21 cellular contexts compared by ENCODE assay signal in the genomic region with DNA sequence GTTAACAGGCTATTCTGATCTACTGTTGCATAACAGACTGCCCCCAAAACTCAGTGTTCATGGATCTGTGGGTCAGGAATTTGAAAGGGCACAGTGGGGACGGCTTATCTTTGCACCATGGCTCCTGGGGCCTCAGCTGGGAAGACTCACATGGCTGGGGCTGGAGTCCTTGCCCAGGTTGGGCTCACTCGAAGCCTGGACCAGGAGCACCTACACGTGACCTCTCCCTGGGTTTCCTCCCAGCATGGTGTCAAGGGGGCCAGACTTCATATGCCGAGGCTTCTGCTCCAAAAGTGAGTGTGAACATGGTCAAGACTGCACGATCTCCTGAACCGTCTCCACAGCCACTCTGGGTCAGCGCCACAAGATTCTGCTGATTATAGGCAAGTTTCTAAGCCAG. TPM values are rescaled to one million over a fixed set of nuclear protein-coding genes. Genes with fewer than 3 reads are reported as not detected.
A peak's percentile ranks its signal among the peaks of the same experiment; 100 is the strongest.
DNase-seq lines count a peak whose midpoint lies in the region; ATAC-seq and TF ChIP-seq lines count a peak whose summit lies in the region.
"Had no signal": no experiment of that assay in that cellular context is flagged by ENCODE, and none has a peak within 500 bp of the region (broad histone marks: within the 10 kb centered on the region; RNA-seq: fewer than 3 reads in every experiment).

No MANE protein-coding gene starts in this region.

- no peak overlapping the region for H2BK12ac ChIP-seq in H9 (ENCODE audit: insufficient read length, low read depth, low read length)

- H3K4me3 ChIP-seq in right cardiac atrium (ENCODE audit: low read length) (no peak overlapping the region), sigmoid colon (no peak overlapping the region), gastrocnemius medialis (no peak overlapping the region)
- H3K4me3 ChIP-seq: A549, GM12878 had no signal

- no peak overlapping the region for H3K4me2 ChIP-seq in H9 (ENCODE audit: insufficient read depth, insufficient read length, low read length)
- H3K4me2 ChIP-seq: A549 had no signal

- no peak overlapping the region for H3K27ac Mint-ChIP-seq in H9
- H3K27ac Mint-ChIP-seq: CD14-positive monocyte; CD4-positive, alpha-beta memory T cell; IgD-negative memory B cell had no signal

- no peak overlapping the region for H4K5ac ChIP-seq in H9 (ENCODE audit: insufficient read length, low read depth, low read length)

- peaks cover 29 to 45% of the 10 kb centered on the region in 2 experiments for H3K4me1 Mint-ChIP-seq in H9
- H3K4me1 Mint-ChIP-seq: CD14-positive monocyte; CD4-positive, alpha-beta memory T cell; IgD-negative memory B cell had no signal

- TF ChIP-seq CTCF in H9 (conservative IDR thresholded peaks at IDR 0.05) (no peak), sigmoid colon (IDR thresholded peaks at IDR 0.05) (no peak), gastrocnemius medialis (IDR thresholded peaks at IDR 0.05 in 4 of 5, conservative IDR thresholded peaks at IDR 0.05 in 1 of 5) (no peak)

- no peaks in the 10 kb centered on the region; a peak in 2 of 5 replicates for H3K9me3 Mint-ChIP-seq in H9
- H3K9me3 Mint-ChIP-seq: IgD-negative memory B cell had no signal

- no peak overlapping the region for H3K14ac ChIP-seq in H9 (ENCODE audit: insufficient read depth, low read length)

- no peaks in the 10 kb centered on the region for H3K23me2 ChIP-seq in H9 (ENCODE audit: insufficient read length, low read depth, low read length, poor library complexity, severe bottlenecking)

- H3K4me1 ChIP-seq in right cardiac atrium (ENCODE audit: control insufficient read depth, insufficient read depth, low read length) (peaks cover 7% of the 10 kb centered on the region), H9 (ENCODE audit: insufficient read depth, low read length) (peaks cover 2% of the 10 kb centered on the region; the same call in 1 of the 2 replicates), sigmoid colon (no peaks in the 10 kb centered on the region), gastrocnemius medialis (no peaks in the 10 kb centered on the region)
- H3K4me1 ChIP-seq: A549 had no signal

- intact Hi-C loops in Right ventricle myocardium superior (cut with DNase I): no loop called here
- intact Hi-C loops in right cardiac atrium (cut with DNase I): no loop called here
- intact Hi-C loops in sigmoid colon (cut with DNase I): no loop called here
- intact Hi-C loops in gastrocnemius medialis (cut with DNase I; ENCODE audit: low total_unique reads): no loop called here

- no peak overlapping the region for H2BK20ac ChIP-seq in H9 (ENCODE audit: low read depth, low read length, poor library complexity, severe bottlenecking)

- no peaks in the 10 kb centered on the region for H4K20me1 ChIP-seq in H9 (ENCODE audit: control insufficient read depth, insufficient read depth, insufficient read length)

- no peak overlapping the region for H4K8ac ChIP-seq in H9 (replicated peaks; ENCODE audit: insufficient read length, low read depth, low read length)

- peaks cover 3% of the 10 kb centered on the region; the same call in 1 of the 2 replicates for H3K27me3 Mint-ChIP-seq in H9 (ENCODE audit: low read depth)

- no peaks in the 10 kb centered on the region for H3K27me3 ChIP-seq in right cardiac atrium (ENCODE audit: control insufficient read depth, insufficient read depth)
- no peaks in the 10 kb centered on the region for H3K27me3 ChIP-seq in H9 (ENCODE audit: insufficient read depth, low read length)
- peaks cover 0 to 22% (median 0%) of the 10 kb centered on the region in 3 donors for H3K27me3 ChIP-seq in sigmoid colon
- peaks cover 0 to 3% (median 0%) of the 10 kb centered on the region in 3 donors for H3K27me3 ChIP-seq in gastrocnemius medialis

- H2BK120ac ChIP-seq in H9 (ENCODE audit: low read depth, low read length, poor library complexity, severe bottlenecking): no peak overlapping the region

- in situ Hi-C loops in gastrocnemius medialis (cut with MboI; ENCODE audit: low sequenced_read_pairs in 4 of 4): loop anchor here in 1 of 4 donors (25.0 kb wide), 1 partner anchor 94 kb away; no protein-coding TSS in a partner anchor

- no peak for TF ChIP-seq POLR2A in sigmoid colon (IDR thresholded peaks at IDR 0.05)
- TF ChIP-seq POLR2A in gastrocnemius medialis (IDR thresholded peaks at IDR 0.05): no peak

- H3K36me3 ChIP-seq in sigmoid colon (no peaks in the 10 kb centered on the region), gastrocnemius medialis (no peaks in the 10 kb centered on the region)

- no peak overlapping the region for H2BK5ac ChIP-seq in H9 (ENCODE audit: insufficient read length, low read length)

- 0 out of 2 replicates have a peak overlapping the region, but pooled peaks have one; percentile 9 for H2BK15ac ChIP-seq in H9 (ENCODE audit: low read depth, low read length)

- no peak overlapping the region for H4K91ac ChIP-seq in H9 (ENCODE audit: insufficient read length, low read depth, low read length)

- H3K27ac ChIP-seq in right cardiac atrium (ENCODE audit: low read length): no peak overlapping the region
- no peak overlapping the region for H3K27ac ChIP-seq in H9 (ENCODE audit: insufficient read length, low read depth, low read length)
- no peak overlapping the region for H3K27ac ChIP-seq in sigmoid colon
- no peak overlapping the region for H3K27ac ChIP-seq in gastrocnemius medialis
- H3K27ac ChIP-seq: 22Rv1, A549 had no signal

- H3K56ac ChIP-seq in H9 (ENCODE audit: insufficient read length, low read depth, low read length): no peak overlapping the region

- H3T11ph ChIP-seq in H9 (ENCODE audit: low read length): no peak overlapping the region

- peaks cover 0 to 6% (median 4%) of the 10 kb centered on the region in 3 experiments; a peak in 5 of 7 replicates for H3K36me3 Mint-ChIP-seq in H9 (ENCODE audit: insufficient read depth in 1 of 3, low read depth in 3 of 3)
- H3K36me3 Mint-ChIP-seq: CD14-positive monocyte; CD4-positive, alpha-beta memory T cell; IgD-negative memory B cell had no signal

- H3K18ac ChIP-seq in H9 (ENCODE audit: insufficient read length, low read depth, low read length): no peak overlapping the region

- H3K9me3 ChIP-seq in right cardiac atrium (ENCODE audit: control insufficient read depth, low read length) (no peaks in the 10 kb centered on the region), H9 (ENCODE audit: control insufficient read depth, low read depth, low read length) (no peaks in the 10 kb centered on the region), sigmoid colon (no peaks in the 10 kb centered on the region), gastrocnemius medialis (no peaks in the 10 kb centered on the region)
- H3K9me3 ChIP-seq: A549 had no signal

- DNase-seq in Right ventricle myocardium superior: no peak
- DNase-seq in right cardiac atrium: no peak
- no peak for DNase-seq in H9
- DNase-seq in mesenteric fat pad (ENCODE audit: low spot score): peak; percentile 65
- peak; percentile 40 for DNase-seq in sigmoid colon
- no peak for DNase-seq in gastrocnemius medialis
- DNase-seq in C1 segment of cervical spinal cord (lab: John Stamatoyannopoulos, UW): no peak
- DNase-seq: AML-193; Calu3; CD4-positive, alpha-beta memory T cell; DND-41; EL; GOT3; H7 had no signal

- H3K79me1 ChIP-seq in H9 (ENCODE audit: insufficient read depth, low read depth, low read length, poor library complexity, severe bottlenecking): no peaks in the 10 kb centered on the region

- H3K79me2 ChIP-seq in H9 (ENCODE audit: insufficient read depth, low read length): no peaks in the 10 kb centered on the region; the same call in 1 of the 2 replicates

- H3K9ac ChIP-seq in H9 (ENCODE audit: extremely low read depth, insufficient read length, low read length): no peak overlapping the region

- H3K4ac ChIP-seq in H9 (ENCODE audit: low read depth, low read length): no peak overlapping the region

- H3K4me3 Mint-ChIP-seq in H9: no peak overlapping the region
- H3K4me3 Mint-ChIP-seq: CD4-positive, alpha-beta memory T cell; IgD-negative memory B cell had no signal

- H3K23ac ChIP-seq in H9 (ENCODE audit: insufficient read length, low read depth, low read length): no peak overlapping the region

- no peak overlapping the region for H2AFZ ChIP-seq in H9 (ENCODE audit: low read length)

- no peak for TF ChIP-seq EP300 in sigmoid colon (IDR thresholded peaks at IDR 0.05)

- no peak overlapping the region for H2AK5ac ChIP-seq in H9 (ENCODE audit: insufficient read length, low read length)

- ATAC-seq in Right ventricle myocardium superior (ENCODE audit: poor library complexity): peak; percentile 42
- ATAC-seq in right cardiac atrium: no peak
- no peak for ATAC-seq in gastrocnemius medialis
- ATAC-seq: A549, GM12878, HepG2 had no signal

- WGBS in right cardiac atrium: 66% methylated on average over 7 of the region's 7 CpGs
- no CpG with 5 or more reads among the region's 7 CpGs for WGBS in H9 (ENCODE audit: extremely low coverage, insufficient read length, low lambda C conversion rate)
- WGBS in sigmoid colon, 2 donors: 88 to 91% methylated on average over 7 of the region's 7 CpGs

RNA-seq across cellular contexts. Expression of a gene that starts 11.8 kb away (rescaled TPM):
- total RNA-seq in Right ventricle myocardium superior: 11.5 TPM
- total RNA-seq in right cardiac atrium: 10 to 100 TPM; 26.3 to 38.6 (median 33.3) TPM
- 34.8 TPM for polyA plus RNA-seq in right cardiac atrium
- total RNA-seq in H9 (2021): 4.7 and 5.4 TPM in 2 replicates
- total RNA-seq in mesenteric fat pad: 0.77 TPM
- total RNA-seq in sigmoid colon: under 1 TPM in 3 of 4 donors, not detected in 1; 0.16 to 0.36 (median 0.27) TPM
- polyA plus RNA-seq in sigmoid colon: under 1 TPM in 2 of 3 donors, not detected in 1; 0.60 to 0.69 TPM
- total RNA-seq in gastrocnemius medialis: 1 to 10 TPM in 1 of 4 donors, under 1 TPM in 2, not detected in 1; 0.20 to 1.3 (median 0.66) TPM
- total RNA-seq: Calu3; CD4-positive, alpha-beta memory T cell; G401; GM12878; HepG2 had no signal
- polyA plus RNA-seq: CD14-positive monocyte; CD4-positive, alpha-beta memory T cell; GM12878; HepG2; IgD-negative memory B cell had no signal

Comparison
In these comparisons a context has a peak if more than half of its experiments do, and no peak if none do; other contexts are left out.
1. DNase-seq: peak in mesenteric fat pad (single experiment) and sigmoid colon (single experiment); none in Right ventricle myocardium superior (single experiment), right cardiac atrium (0 of 3), H9 (single experiment), gastrocnemius medialis (0 of 2) and C1 segment of cervical spinal cord (0 of 14).